10 cellular contexts compared by ENCODE assay signal in the genomic region with DNA sequence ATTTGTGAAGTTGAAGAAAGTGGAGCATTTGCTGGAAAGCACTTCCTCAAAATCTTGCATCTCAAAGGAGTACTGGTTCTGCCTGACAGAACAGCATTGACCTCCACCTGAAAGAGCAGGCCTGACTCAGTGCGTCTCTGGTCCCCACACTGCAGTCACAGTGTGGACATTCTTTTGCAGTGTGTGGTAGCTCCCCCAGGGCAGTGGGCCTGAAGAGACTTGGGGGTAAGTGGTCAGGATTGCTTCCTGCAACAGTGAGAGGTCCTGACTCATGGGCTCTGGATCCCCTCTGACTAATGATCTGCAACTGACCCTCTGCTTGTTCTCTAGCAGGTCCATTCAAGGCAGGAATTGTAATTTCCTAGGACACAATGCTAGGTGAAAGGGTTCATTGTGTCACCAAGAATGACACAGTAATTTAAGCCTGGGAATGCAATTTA.
DNase-seq lines count a peak whose midpoint lies in the region; ATAC-seq, FAIRE-seq and TF ChIP-seq lines count a peak whose summit lies in the region.
"Had no signal": no experiment of that assay in that cellular context is flagged by ENCODE, and none has a peak within 500 bp of the region (broad histone marks: within the 10 kb centered on the region; RNA-seq: fewer than 3 reads in every experiment).

No MANE protein-coding gene starts in this region.

- H3K4me3 ChIP-seq in bronchial epithelial cell (ENCODE audit: low read depth, low read length) (no peak overlapping the region), right atrium auricular region (no peak overlapping the region), dorsolateral prefrontal cortex (no peak overlapping the region)

- H3K9me3 ChIP-seq in right atrium auricular region, result no peaks in the 10 kb centered on the region

- H3K36me3 ChIP-seq in bronchial epithelial cell (ENCODE audit: control insufficient read depth, insufficient read depth, low read length) (no peaks in the 10 kb centered on the region), right atrium auricular region (no peaks in the 10 kb centered on the region)

- no peaks in the 10 kb centered on the region for H3K27me3 ChIP-seq in bronchial epithelial cell (ENCODE audit: control insufficient read depth, insufficient read depth, low read length)
- H3K27me3 ChIP-seq in right atrium auricular region, result no peaks in the 10 kb centered on the region
- H3K27me3 ChIP-seq in dorsolateral prefrontal cortex, result peaks cover 0 to 8% (median 0%) of the 10 kb centered on the region in 45 donors

- H3K4me1 ChIP-seq in right atrium auricular region, result no peaks in the 10 kb centered on the region

- FAIRE-seq in bronchial epithelial cell (lab: Jason Lieb, UNC), result no peak

- DNase-seq in A172 (ENCODE audit: low spot score) (peak; percentile 2), GM20000 (ENCODE audit: low spot score) (peak; percentile 4), bronchial epithelial cell (ENCODE audit: low read depth) (peak; percentile 90), right atrium auricular region (ENCODE audit: low spot score) (no peak), pons (ENCODE audit: low spot score) (no peak), dorsolateral prefrontal cortex (no peak)
- no peak for DNase-seq in activated CD8-positive, alpha-beta memory T cell treated with anti-CD3 and anti-CD28 coated beads for 24 hours
- DNase-seq: glutamatergic neuron had no signal

- ATAC-seq in HG03354 (IDR thresholded peaks at IDR 0.05; ENCODE audit: poor library complexity, severe bottlenecking, unreplicated experiment), result peak; percentile 71

- TF ChIP-seq CTCF in GM20000 (IDR thresholded peaks at IDR 0.05; ENCODE audit: extremely low read depth, missing control alignments), result no peak
- no peak for TF ChIP-seq CTCF in bronchial epithelial cell (IDR thresholded peaks at IDR 0.05; ENCODE audit: insufficient read depth, low read length, severe bottlenecking)
- no peak for TF ChIP-seq CTCF in right atrium auricular region (IDR thresholded peaks at IDR 0.05)
- no peak for TF ChIP-seq CTCF in dorsolateral prefrontal cortex (IDR thresholded peaks at IDR 0.05 in 54 of 56, conservative IDR thresholded peaks at IDR 0.05 in 2 of 56; ENCODE audit: low read depth in 1 of 56, partially characterized antibody in 56 of 56)

- H3K27ac ChIP-seq in right atrium auricular region (no peak overlapping the region), dorsolateral prefrontal cortex (no peak overlapping the region)
- H3K27ac ChIP-seq: KMS-11 had no signal

- intact Hi-C loops in dorsolateral prefrontal cortex (cut with DNase I), result no loop called here

Comparison
In these comparisons a context has a peak if more than half of its experiments do, and no peak if none do; other contexts are left out.
1. DNase-seq: peak in A172 (single experiment), GM20000 (single experiment) and bronchial epithelial cell (single experiment); none in right atrium auricular region (single experiment), activated CD8-positive, alpha-beta memory T cell treated with anti-CD3 and anti-CD28 coated beads for 24 hours (single experiment), pons (single experiment) and dorsolateral prefrontal cortex (0 of 10).